ENCODE assay signal across 1 cellular context in the genomic region with DNA sequence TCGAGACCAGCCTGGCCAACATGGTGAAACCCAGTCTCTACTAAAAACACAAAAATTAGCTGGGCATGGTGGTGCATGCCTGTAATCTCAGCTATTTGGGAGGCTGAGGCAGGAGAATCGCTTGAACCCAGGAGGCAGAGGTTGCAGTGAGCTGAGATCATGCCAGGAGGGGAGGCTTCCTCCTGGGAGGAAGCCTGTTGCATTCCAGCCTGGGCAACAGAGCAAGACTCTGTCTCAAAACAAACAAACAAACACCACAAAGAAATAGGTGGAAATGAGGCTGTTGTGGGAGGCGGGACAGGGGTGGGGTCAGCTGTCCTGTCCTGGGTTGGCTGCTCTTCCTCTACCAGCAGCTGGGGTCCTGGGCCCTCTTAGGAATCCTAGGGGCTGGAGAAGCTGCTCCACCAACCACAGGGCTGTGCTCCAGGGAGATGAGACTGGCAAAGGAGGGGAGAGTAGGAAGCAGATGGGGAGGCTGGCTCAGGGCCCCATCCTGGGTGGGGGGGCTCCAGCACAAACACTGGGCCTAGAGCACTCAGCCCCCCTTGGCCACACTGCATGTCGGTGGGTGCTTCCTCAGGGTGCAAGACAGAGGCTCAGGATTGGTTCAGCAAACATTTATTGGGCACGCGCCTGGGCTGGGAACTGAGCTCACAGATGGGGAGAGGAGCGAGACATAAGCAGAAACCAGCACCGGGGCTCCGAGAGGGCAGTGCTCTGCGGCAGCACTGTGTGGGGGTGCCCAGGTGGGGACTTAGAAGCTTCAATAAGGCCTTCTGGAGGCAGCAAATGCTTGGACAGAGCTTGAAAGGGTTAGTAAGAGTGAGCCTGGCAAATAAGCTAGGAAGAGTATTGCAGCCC.
TF ChIP-seq lines count a peak whose summit lies in the region.

No MANE protein-coding gene starts in this region.

TF ChIP-seq in H1, 55 proteins besides CTCF, POLR2A, EP300 and RAD21:
- no peak for TF ChIP-seq SP2 (IDR thresholded peaks at IDR 0.05; ENCODE audit: low read length)
- TF ChIP-seq POU5F1 (IDR thresholded peaks at IDR 0.05; ENCODE audit: low read depth, low read length), result no peak
- TF ChIP-seq EZH2 (IDR thresholded peaks at IDR 0.05; ENCODE audit: low read depth, low read length, severe bottlenecking), result no peak
- TF ChIP-seq SIRT6 (IDR thresholded peaks at IDR 0.05; ENCODE audit: low read length), result no peak
- TF ChIP-seq SIX5 (IDR thresholded peaks at IDR 0.05; ENCODE audit: low read depth, low read length), result no peak
- TF ChIP-seq E2F6 (IDR thresholded peaks at IDR 0.05), result no peak
- no peak for TF ChIP-seq GTF2F1 (IDR thresholded peaks at IDR 0.05; ENCODE audit: borderline replicate concordance, low read depth, low read length)
- no peak for TF ChIP-seq KDM1A (IDR thresholded peaks at IDR 0.05; ENCODE audit: borderline replicate concordance, low read length)
- TF ChIP-seq KDM5A (IDR thresholded peaks at IDR 0.05; ENCODE audit: low read length), result no peak
- TF ChIP-seq JUN (IDR thresholded peaks at IDR 0.05; ENCODE audit: low read depth, low read length), result no peak
